Comparison of ENCODE assay signal across 8 cellular contexts in the genomic region with DNA sequence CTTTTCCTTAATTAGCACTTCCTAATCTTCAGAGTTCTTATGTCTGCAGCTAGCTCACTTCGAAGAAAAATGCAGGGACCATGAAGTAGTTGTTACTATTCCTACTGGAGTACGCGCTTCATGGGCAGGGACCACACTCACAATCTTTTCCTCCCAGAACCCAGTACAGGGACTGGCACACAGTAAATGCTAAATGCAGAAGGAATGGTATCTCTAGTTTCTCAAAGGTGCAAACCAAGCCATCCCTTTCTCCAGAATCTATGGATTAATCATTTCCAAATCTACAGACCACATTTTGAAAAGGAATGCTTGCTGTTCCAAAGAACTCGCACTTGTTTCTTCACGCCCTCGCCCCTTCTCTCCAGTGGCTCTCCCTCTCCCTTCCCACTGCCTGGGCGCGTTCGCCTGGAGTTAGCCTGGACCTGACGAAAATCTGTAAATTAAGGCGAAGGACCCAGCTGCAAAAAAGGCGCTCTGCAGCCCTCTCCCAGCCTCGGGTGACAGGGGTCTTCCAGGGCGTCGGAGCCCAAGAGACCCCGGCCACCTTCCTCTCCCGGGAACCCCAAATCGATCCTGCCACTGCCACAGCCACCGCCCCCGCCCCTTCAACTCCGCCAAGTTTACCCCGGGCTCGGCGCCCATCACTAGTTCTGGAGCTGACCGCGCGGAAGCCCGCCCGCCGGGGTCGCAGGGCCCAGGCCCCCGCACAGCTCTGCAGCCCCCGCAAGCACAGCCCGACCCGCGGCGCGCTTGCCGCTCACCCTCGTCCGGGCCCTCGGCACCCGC. TPM values are rescaled to one million over a fixed set of nuclear protein-coding genes. Genes with fewer than 3 reads are reported as not detected.
DNase-seq lines count a peak whose midpoint lies in the region; ATAC-seq lines count a peak whose summit lies in the region.

No MANE protein-coding gene starts in this region.

- H3K4me1 Mint-ChIP-seq in naive thymus-derived CD4-positive, alpha-beta T cell = peaks cover 31 to 56% (median 49%) of the 10 kb centered on the region in 7 donors

- H3K9me3 Mint-ChIP-seq in naive thymus-derived CD4-positive, alpha-beta T cell = peaks cover 0 to 2% (median 0%) of the 10 kb centered on the region in 11 donors

- CTCF ChIA-PET in naive thymus-derived CD4-positive, alpha-beta T cell (lab: Charles Lee) = interaction anchor here (1.1 to 2.9 kb wide), 6 partner anchors 18 to 40 kb away, joined by 3 to 10 read pairs (median 4); no protein-coding TSS in a partner anchor

- DNase-seq in DMS 273 (lab: John Stamatoyannopoulos, UW; ENCODE audit: unreplicated experiment) (peak; percentile 76), DMS 273 treated with DMSO at 0.1 percent for 48 hours (lab: John Stamatoyannopoulos, UW) (no peak), OCI-M1 (lab: John Stamatoyannopoulos, UW) (peak; percentile 1), islet precursor cell (no peak)
- DNase-seq in effector memory CD4-positive, alpha-beta T cell = no peak
- DNase-seq in naive thymus-derived CD4-positive, alpha-beta T cell = no peak

- POLR2A ChIA-PET in naive thymus-derived CD4-positive, alpha-beta T cell (lab: Charles Lee) = interaction anchor here (0.6 to 4.7 kb wide), 11 partner anchors 19 to 329 kb away, joined by 3 to 25 read pairs (median 4); partner anchors contain the start of gene CUL1

- intact Hi-C loops in naive thymus-derived CD4-positive, alpha-beta T cell (cut with micrococcal nuclease) = loop anchor here (1.0 to 10.0 kb wide), 23 partner anchors 22 to 846 kb away; partner anchors contain the start of genes CUL1 (in 2 of the 2), EZH2 (in 2 of the 2), ZNF398 (in 2 of the 2) and ZNF425 (in 2 of the 2)

- ATAC-seq in naive thymus-derived CD4-positive, alpha-beta T cell = no peak
- ATAC-seq in HG02588 (IDR thresholded peaks at IDR 0.05; ENCODE audit: unreplicated experiment) (no peak), HG03565 (IDR thresholded peaks at IDR 0.05; ENCODE audit: unreplicated experiment) (no peak)

- H3K27ac Mint-ChIP-seq in naive thymus-derived CD4-positive, alpha-beta T cell = peak overlapping the region; percentile 80 to 96 (median 93)

- no peaks in the 10 kb centered on the region for H3K9me3 ChIP-seq in effector memory CD4-positive, alpha-beta T cell (ENCODE audit: control insufficient read depth, low read length)
- H3K9me3 ChIP-seq in naive thymus-derived CD4-positive, alpha-beta T cell (ENCODE audit: control insufficient read depth in 2 of 3, low read length in 3 of 3) = no peaks in the 10 kb centered on the region

- peak overlapping the region; percentile 78 for H3K27ac ChIP-seq in effector memory CD4-positive, alpha-beta T cell (ENCODE audit: insufficient read depth, low read length, poor library complexity, severe bottlenecking)
- peak overlapping the region; percentile 89 for H3K27ac ChIP-seq in naive thymus-derived CD4-positive, alpha-beta T cell (ENCODE audit: low read depth, low read length)

- no peaks in the 10 kb centered on the region for H3K27me3 ChIP-seq in effector memory CD4-positive, alpha-beta T cell (replicated peaks; ENCODE audit: control insufficient read depth, insufficient read depth, low read length, poor library complexity, severe bottlenecking)
- no peaks in the 10 kb centered on the region for H3K27me3 ChIP-seq in naive thymus-derived CD4-positive, alpha-beta T cell (ENCODE audit: control insufficient read depth in 2 of 2, insufficient read depth in 2 of 2, low read length in 2 of 2)

- H3K36me3 ChIP-seq in effector memory CD4-positive, alpha-beta T cell (ENCODE audit: control insufficient read depth, insufficient read depth, low read length) = no peaks in the 10 kb centered on the region
- H3K36me3 ChIP-seq in naive thymus-derived CD4-positive, alpha-beta T cell (ENCODE audit: control insufficient read depth in 2 of 3, insufficient read depth in 3 of 3, low read length in 3 of 3) = no peaks in the 10 kb centered on the region

- peaks cover 0 to 4% (median 0%) of the 10 kb centered on the region in 5 donors for H3K27me3 Mint-ChIP-seq in naive thymus-derived CD4-positive, alpha-beta T cell

- peak overlapping the region; percentile 90 for H3K4me3 ChIP-seq in effector memory CD4-positive, alpha-beta T cell (ENCODE audit: insufficient read depth, low read depth, low read length, poor library complexity, severe bottlenecking)
- H3K4me3 ChIP-seq in naive thymus-derived CD4-positive, alpha-beta T cell (ENCODE audit: low read length) = peak overlapping the region; percentile 63

- H3K4me3 Mint-ChIP-seq in naive thymus-derived CD4-positive, alpha-beta T cell = peak overlapping the region; percentile 82 to 95 (median 92)

- peaks cover 0 to 19% (median 0%) of the 10 kb centered on the region in 5 donors for H3K36me3 Mint-ChIP-seq in naive thymus-derived CD4-positive, alpha-beta T cell

- peaks cover 26% of the 10 kb centered on the region for H3K4me1 ChIP-seq in effector memory CD4-positive, alpha-beta T cell (ENCODE audit: control insufficient read depth, insufficient read depth, low read length, poor library complexity, severe bottlenecking)
- H3K4me1 ChIP-seq in naive thymus-derived CD4-positive, alpha-beta T cell (ENCODE audit: control insufficient read depth in 2 of 2, insufficient read depth in 2 of 2, low read length in 2 of 2) = peaks cover 17 to 20% of the 10 kb centered on the region in 2 donors

RNA-seq across cellular contexts. Expression of gene PDIA4, which starts 0.6 kb away (rescaled TPM):
- total RNA-seq in naive thymus-derived CD4-positive, alpha-beta T cell = 100 to 1,000 TPM in 1 of 5 experiments, 10 to 100 TPM in 4; 38.2 to 157 (median 73.7) TPM
- polyA plus RNA-seq in naive thymus-derived CD4-positive, alpha-beta T cell = 100 to 1,000 TPM in 1 of 2 donors, 10 to 100 TPM in 1; 83.2 to 112 TPM

Comparison
In these comparisons a context has a peak if more than half of its experiments do, and no peak if none do; other contexts are left out.
1. DNase-seq: peak in DMS 273 (single experiment) and OCI-M1 (single experiment); none in DMS 273 treated with DMSO at 0.1 percent for 48 hours (single experiment), effector memory CD4-positive, alpha-beta T cell (0 of 3), naive thymus-derived CD4-positive, alpha-beta T cell (0 of 9) and islet precursor cell (single experiment).